ENCODE assay signal across 15 cellular contexts in genomic region chr21:34965200-34966174, GRCh38.
A peak's percentile ranks its signal among the peaks of the same experiment; 100 is the strongest.
DNase-seq lines count a peak whose midpoint lies in the region; ATAC-seq, FAIRE-seq and TF ChIP-seq lines count a peak whose summit lies in the region.
"Had no signal": no experiment of that assay in that cellular context is flagged by ENCODE, and none has a peak within 500 bp of the region (broad histone marks: within the 10 kb centered on the region; RNA-seq: fewer than 3 reads in every experiment).

No MANE protein-coding gene starts in this region.

- DNase-seq in A549 (ENCODE audit: low read depth in 1 of 2, low spot score in 1 of 2), result peak in 1 of 2 experiments; percentile 12
- DNase-seq in EL, result peak; percentile 79
- peak; percentile 16 for DNase-seq in T1000 (lab: John Stamatoyannopoulos, UW)
- DNase-seq in fibroblast of pulmonary artery (ENCODE audit: low read depth), result peak; percentile 45
- no peak for DNase-seq in epidermal melanocyte (ENCODE audit: insufficient read length, low spot score)
- no peak for DNase-seq in NCI-H526 (lab: John Stamatoyannopoulos, UW)
- DNase-seq in NCI-H146 (lab: John Stamatoyannopoulos, UW), result no peak
- DNase-seq in NCI-H446 (lab: John Stamatoyannopoulos, UW), result no peak
- DNase-seq: activated B cell treated with CpG ODN at 0.5 μM for 24 hours; anterior cingulate cortex; foreskin melanocyte; MM.1S; NK-92 treated with Interleukin-12 subunit alpha and Interleukin-12 subunit beta, amount 100 ng/mL, for 24 hours; sigmoid colon had no signal

- no peak for FAIRE-seq in A549 (lab: Jason Lieb, UNC)

- TF ChIP-seq CTCF in A549 (IDR thresholded peaks at IDR 0.05) (no peak), fibroblast of pulmonary artery (IDR thresholded peaks at IDR 0.05; ENCODE audit: low read length, missing control alignments) (no peak)

- CTCF ChIA-PET in A549 (lab: Yijun Ruan, JAX), result interaction anchor here (1.2 kb wide), 1 partner anchor 10 kb away, joined by 3 read pairs; no protein-coding TSS in a partner anchor

- no peak for TF ChIP-seq POLR2A in A549 (IDR thresholded peaks at IDR 0.05; ENCODE audit: low read length)

- H3K27ac ChIP-seq in A549, result peak overlapping the region; percentile 43 to 50; a peak in 3 of 6 replicates
- H3K27ac ChIP-seq: sigmoid colon had no signal

- no peak for ATAC-seq in A549

- POLR2A ChIA-PET in A549 (lab: Yijun Ruan, JAX), result no interaction called here

- peaks cover 10% of the 10 kb centered on the region; the same call in 1 of the 3 replicates for H3K4me1 ChIP-seq in A549
- H3K4me1 ChIP-seq: sigmoid colon had no signal

- H3K4me3 ChIP-seq in A549 (no peak overlapping the region), fibroblast of pulmonary artery (replicated peaks; ENCODE audit: low read depth, low read length) (no peak overlapping the region)
- H3K4me3 ChIP-seq: lung, sigmoid colon had no signal

- WGBS in A549 (ENCODE audit: missing lambda C conversion rate), result 31% methylated on average over 9 of the region's 10 CpGs

- no peak for TF ChIP-seq EP300 in A549 (IDR thresholded peaks at IDR 0.05)

- no peaks in the 10 kb centered on the region for H3K9me3 ChIP-seq in A549
- H3K9me3 ChIP-seq: sigmoid colon had no signal

- H3K4me2 ChIP-seq in A549, result peak overlapping the region; percentile 54

- TF ChIP-seq RAD21 in A549 (conservative IDR thresholded peaks at IDR 0.05 in 1 of 2, IDR thresholded peaks at IDR 0.05 in 1 of 2), result no peak

TF ChIP-seq in A549, 52 proteins besides CTCF, POLR2A, EP300 and RAD21:
- TF ChIP-seq CBX2 (IDR thresholded peaks at IDR 0.05; ENCODE audit: borderline replicate concordance, low read depth) (no peak), JUNB (IDR thresholded peaks at IDR 0.05) (no peak), JUN (IDR thresholded peaks at IDR 0.05) (no peak), FOSB (CRISPR knock-in tag; IDR thresholded peaks at IDR 0.05) (no peak), ZNF302 (CRISPR knock-in tag; IDR thresholded peaks at IDR 0.05) (no peak), HOXB13 (CRISPR knock-in tag; IDR thresholded peaks at IDR 0.05; ENCODE audit: low read depth) (no peak)

Comparison
In these comparisons a context has a peak if more than half of its experiments do, and no peak if none do; other contexts are left out.
1. DNase-seq: peak in EL (single experiment), T1000 (single experiment) and fibroblast of pulmonary artery (single experiment); none in epidermal melanocyte (single experiment), NCI-H526 (0 of 2), NCI-H146 (single experiment) and NCI-H446 (0 of 2).